ENCODE assay signal across 11 cellular contexts in the genomic region with DNA sequence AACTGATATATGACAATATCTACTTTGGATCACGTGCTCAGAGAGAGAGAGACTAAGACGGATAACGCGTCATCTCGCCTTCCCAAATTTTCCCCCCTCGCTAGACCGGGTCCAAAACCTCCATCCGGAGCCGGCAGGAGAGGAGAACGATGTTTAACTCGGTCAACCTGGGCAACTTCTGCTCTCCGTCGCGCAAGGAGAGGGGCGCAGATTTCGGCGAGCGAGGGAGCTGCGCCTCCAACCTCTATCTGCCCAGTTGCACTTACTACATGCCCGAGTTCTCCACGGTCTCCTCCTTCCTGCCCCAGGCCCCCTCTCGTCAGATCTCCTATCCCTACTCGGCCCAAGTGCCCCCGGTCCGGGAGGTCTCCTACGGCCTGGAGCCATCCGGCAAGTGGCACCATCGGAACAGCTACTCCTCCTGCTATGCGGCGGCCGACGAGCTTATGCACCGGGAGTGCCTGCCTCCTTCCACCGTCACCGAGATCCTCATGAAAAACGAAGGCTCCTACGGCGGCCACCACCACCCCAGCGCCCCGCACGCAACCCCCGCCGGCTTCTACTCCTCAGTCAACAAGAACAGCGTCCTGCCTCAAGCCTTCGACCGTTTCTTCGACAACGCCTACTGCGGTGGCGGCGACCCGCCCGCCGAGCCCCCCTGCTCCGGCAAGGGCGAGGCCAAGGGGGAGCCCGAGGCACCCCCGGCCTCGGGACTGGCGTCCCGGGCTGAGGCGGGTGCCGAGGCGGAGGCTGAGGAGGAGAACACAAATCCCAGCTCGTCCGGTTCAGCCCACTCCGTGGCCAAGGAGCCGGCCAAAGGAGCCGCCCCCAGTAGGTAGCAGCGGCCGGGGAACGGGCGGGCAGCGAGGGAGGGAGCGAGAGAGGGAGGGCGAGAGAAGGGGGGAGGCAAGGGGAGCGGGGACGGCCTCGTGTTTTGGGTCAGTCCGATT. TPM values are rescaled to one million over a fixed set of nuclear protein-coding genes. Genes with fewer than 3 reads are reported as not detected.
DNase-seq lines count a peak whose midpoint lies in the region; ATAC-seq, FAIRE-seq and TF ChIP-seq lines count a peak whose summit lies in the region.
"Had no signal": no experiment of that assay in that cellular context is flagged by ENCODE, and none has a peak within 500 bp of the region (broad histone marks: within the 10 kb centered on the region; RNA-seq: fewer than 3 reads in every experiment).

TSS of gene HOXC11 (plus strand) at position 34 of the 950 bp plus-strand sequence. CDS start at position 150, 116 bp downstream.

- intact Hi-C loops in right cardiac atrium (cut with DNase I) (no loop called here), left ventricle myocardium superior (cut with micrococcal nuclease) (no loop called here), HepG2 (cut with micrococcal nuclease; ENCODE audit: unreplicated experiment) (no loop called here), aorta (cut with DNase I) (no loop called here)
- intact Hi-C loops in activated CD8-positive, alpha-beta T cell treated with anti-CD3 and anti-CD28 coated beads for 36 hours (cut with micrococcal nuclease), result loop anchor here (5.0 kb wide), 1 partner anchor 36 kb away; the partner anchor contains the start of gene HOXC13

- H3K9ac ChIP-seq in HepG2 (ENCODE audit: insufficient read depth, low read depth, low read length), result no peak within 1 kb of the TSS

- 3% methylated on average over 80 of the region's 80 CpGs for WGBS in right cardiac atrium
- WGBS in HepG2 (ENCODE audit: low lambda C conversion rate), result 34% methylated on average over 72 of the region's 80 CpGs
- 3 to 4% methylated on average over 77 to 80 of the region's 80 CpGs for WGBS in aorta, 2 donors

- POLR2A ChIA-PET in activated CD8-positive, alpha-beta T cell treated with anti-CD3 and anti-CD28 coated beads for 36 hours (lab: Charles Lee), result interaction anchor here (1.6 kb wide), 1 partner anchor 15 kb away, joined by 4 read pairs; no protein-coding TSS in a partner anchor
- POLR2A ChIA-PET in HepG2 (lab: Yijun Ruan, JAX), result no interaction called here

- in situ Hi-C loops in HepG2 (cut with HindIII; ENCODE audit: extremely low pct_ligation_motif_present, low pct_unique_long_range_greater_than_20kb), result no loop called here

- H3K36me3 ChIP-seq in HepG2 (replicated peaks in 1 of 2; ENCODE audit: control insufficient read depth in 1 of 2, insufficient read depth in 2 of 2, low read length in 2 of 2) (no peaks in the 10 kb centered on the region), aorta (ENCODE audit: control insufficient read depth in 1 of 2, insufficient read depth in 2 of 2, low read length in 1 of 2) (no peaks in the 10 kb centered on the region)

- no peaks in the 10 kb centered on the region for H4K20me1 ChIP-seq in HepG2 (ENCODE audit: insufficient read depth, low read length)

- H3K4me1 ChIP-seq in right cardiac atrium (ENCODE audit: control insufficient read depth, insufficient read depth, low read length) (no peaks in the 10 kb centered on the region), HepG2 (ENCODE audit: insufficient read depth, low read length) (peaks cover 25% of the 10 kb centered on the region), aorta (ENCODE audit: control insufficient read depth in 1 of 2, insufficient read depth in 2 of 2, low read length in 2 of 2) (no peaks in the 10 kb centered on the region)

- no peak within 1 kb of the TSS for H3K27ac Mint-ChIP-seq in activated CD8-positive, alpha-beta T cell treated with anti-CD3 and anti-CD28 coated beads for 36 hours

- BruUV-seq in HepG2 (replicated peaks; lab: Mats Ljungman, UMichigan), result no TSS peak

- TF ChIP-seq RAD21 in HepG2 (CRISPR knock-in tag; IDR thresholded peaks at IDR 0.05), result no peak

- H3K27me3 ChIP-seq in right cardiac atrium (ENCODE audit: control insufficient read depth, insufficient read depth) (no peaks in the 10 kb centered on the region), HepG2 (ENCODE audit: control insufficient read depth in 1 of 2, insufficient read depth in 2 of 2, low read length in 2 of 2) (peaks cover 13 to 93% of the 10 kb centered on the region in 2 experiments), aorta (ENCODE audit: control insufficient read depth in 1 of 2, insufficient read depth in 2 of 2, low read length in 1 of 2) (no peaks in the 10 kb centered on the region)

- H3K4me2 ChIP-seq in HepG2 (ENCODE audit: low read depth, low read length), result peak within 1 kb of the TSS; percentile 70; the same call in 1 of the 2 replicates

- H3K9me3 Mint-ChIP-seq in activated CD8-positive, alpha-beta T cell treated with anti-CD3 and anti-CD28 coated beads for 36 hours, result peaks cover 4% of the 10 kb centered on the region

- H2AFZ ChIP-seq in HepG2 (ENCODE audit: low read length), result no peak within 1 kb of the TSS

- H3K4me3 ChIP-seq in right cardiac atrium (ENCODE audit: low read length) (peak within 1 kb of the TSS; percentile 31), HepG2 (replicated peaks in 1 of 3; ENCODE audit: insufficient read depth in 1 of 3, low read depth in 2 of 3, low read length in 3 of 3) (peak within 1 kb of the TSS in 1 of 3 experiments; percentile 28; a peak in 1 of 6 replicates), aorta (ENCODE audit: low read length in 2 of 2) (no peak within 1 kb of the TSS)

- peaks cover 4% of the 10 kb centered on the region for H3K36me3 Mint-ChIP-seq in activated CD8-positive, alpha-beta T cell treated with anti-CD3 and anti-CD28 coated beads for 36 hours (ENCODE audit: low read depth)

- TF ChIP-seq EP300 in HepG2 (IDR thresholded peaks at IDR 0.05; ENCODE audit: low read depth in 2 of 2, low read length in 2 of 2), result no peak
- no peak for TF ChIP-seq EP300 in HepG2 (CRISPR knock-in tag; IDR thresholded peaks at IDR 0.05; ENCODE audit: borderline replicate concordance)

- H3K9me3 ChIP-seq in right cardiac atrium (ENCODE audit: control insufficient read depth, low read length), result no peaks in the 10 kb centered on the region
- H3K9me3 ChIP-seq in HepG2 (ENCODE audit: low read length), result no peaks in the 10 kb centered on the region
- H3K9me3 ChIP-seq in aorta (ENCODE audit: control insufficient read depth, low read length), result no peaks in the 10 kb centered on the region

- FAIRE-seq in HepG2 (lab: Jason Lieb, UNC), result no peak

- no peaks in the 10 kb centered on the region for H3K79me2 ChIP-seq in HepG2 (ENCODE audit: insufficient read depth, low read length)

- DNase-seq in right cardiac atrium (peak in 1 of 3 donors; percentile 54), left ventricle myocardium superior (no peak), HepG2 (ENCODE audit: low spot score) (no peak), aorta (peak in 1 of 2 donors; percentile 90), cerebellar cortex (ENCODE audit: low spot score) (no peak), SK-N-DZ (ENCODE audit: low spot score) (no peak)
- no peak for DNase-seq in activated CD8-positive, alpha-beta T cell treated with anti-CD3 and anti-CD28 coated beads for 36 hours
- DNase-seq: NCI-H1436; stimulated activated CD4-positive, alpha-beta T cell treated with anti-CD3 and anti-CD28 coated beads, Interleukin-12 subunit alpha, Interleukin-12 subunit beta, amount 100 ng/mL, for 4 hours had no signal

- no peak for TF ChIP-seq CTCF in activated CD8-positive, alpha-beta T cell treated with anti-CD3 and anti-CD28 coated beads for 36 hours (IDR thresholded peaks at IDR 0.05)
- no peak for TF ChIP-seq CTCF in HepG2 (CRISPR knock-in tag; IDR thresholded peaks at IDR 0.05)

- H3K4me1 Mint-ChIP-seq in activated CD8-positive, alpha-beta T cell treated with anti-CD3 and anti-CD28 coated beads for 36 hours (ENCODE audit: low read depth), result peaks cover 15% of the 10 kb centered on the region

- ATAC-seq in right cardiac atrium, result peak in 1 of 2 donors; percentile 34
- no peak for ATAC-seq in left ventricle myocardium superior
- peak; percentile 29 for ATAC-seq in activated CD8-positive, alpha-beta T cell treated with anti-CD3 and anti-CD28 coated beads for 36 hours
- ATAC-seq in HepG2, result no peak
- peak; percentile 79 for ATAC-seq in aorta (ENCODE audit: low FRiP score)
- no peak for ATAC-seq in GM19324 (IDR thresholded peaks at IDR 0.05; ENCODE audit: low FRiP score, unreplicated experiment)

- TF ChIP-seq POLR2A in HepG2 (IDR thresholded peaks at IDR 0.05; ENCODE audit: insufficient read depth in 1 of 2, low read depth in 2 of 2, low read length in 2 of 2), result no peak

- CTCF ChIA-PET in activated CD8-positive, alpha-beta T cell treated with anti-CD3 and anti-CD28 coated beads for 36 hours (lab: Charles Lee), result no interaction called here
- CTCF ChIA-PET in HepG2 (lab: Yijun Ruan, JAX; ENCODE audit: low intra/inter-chr PET ratio, low total read pairs), result no interaction called here

- H3K27ac ChIP-seq in right cardiac atrium (ENCODE audit: low read length) (no peak within 1 kb of the TSS), HepG2 (ENCODE audit: extremely low read length, insufficient read depth, low read length) (no peak within 1 kb of the TSS), aorta (ENCODE audit: low read depth in 1 of 2, low read length in 2 of 2) (no peak within 1 kb of the TSS)

- peaks cover 78% of the 10 kb centered on the region for H3K27me3 Mint-ChIP-seq in activated CD8-positive, alpha-beta T cell treated with anti-CD3 and anti-CD28 coated beads for 36 hours

- peak within 1 kb of the TSS; percentile 11 for H3K4me3 Mint-ChIP-seq in activated CD8-positive, alpha-beta T cell treated with anti-CD3 and anti-CD28 coated beads for 36 hours

RNA-seq across cellular contexts. Expression of gene HOXC11, which starts in this region (rescaled TPM):
- total RNA-seq in right cardiac atrium (not detected), left ventricle myocardium superior (not detected), HepG2 (2016; rRNA removed; fragmentation: Illumina TruSeq; extraction: Trizol) (not detected in 2 replicates), aorta (1 to 10 TPM in 1 of 2 donors, not detected in 1; 4.1 TPM)
- polyA plus RNA-seq in right cardiac atrium (not detected), HepG2 (2011; rRNA removed) (not detected in 2 replicates), aorta (under 1 TPM in 1 of 2 donors, not detected in 1; 0.38 TPM)
- total RNA-seq in activated CD8-positive, alpha-beta T cell treated with anti-CD3 and anti-CD28 coated beads for 36 hours, result not detected
- total RNA-seq in HepG2 (2016; cell fraction: cytosol; rRNA removed; fragmentation: Illumina TruSeq; extraction: Trizol; ENCODE audit: low read depth), result not detected in 2 replicates
- total RNA-seq in HepG2 (2016; cell fraction: insoluble cytoplasmic fraction; rRNA removed; fragmentation: Illumina TruSeq; extraction: Trizol), result not detected in 2 replicates
- not detected in 2 replicates for total RNA-seq in HepG2 (2016; cell fraction: membrane; rRNA removed; fragmentation: Illumina TruSeq; extraction: Trizol)
- not detected in 2 replicates for total RNA-seq in HepG2 (2016; cell fraction: nucleus; rRNA removed; fragmentation: Illumina TruSeq; extraction: Trizol)
- not detected in 2 replicates for polyA plus RNA-seq in HepG2 (2011; cell fraction: cytosol; rRNA removed)
- polyA plus RNA-seq in HepG2 (2011; cell fraction: nucleus; rRNA removed), result not detected in 2 replicates
- not detected in 2 replicates for polyA plus RNA-seq in HepG2 (2012)
- polyA plus RNA-seq in HepG2 (2016; cell fraction: cytosol; fragmentation: Illumina TruSeq; extraction: Trizol; ENCODE audit: low read depth), result not detected in 2 replicates
- polyA plus RNA-seq in HepG2 (2016; cell fraction: insoluble cytoplasmic fraction; fragmentation: Illumina TruSeq; extraction: Trizol; ENCODE audit: low read depth), result not detected in 2 replicates
- polyA plus RNA-seq in HepG2 (2016; cell fraction: membrane; fragmentation: Illumina TruSeq; extraction: Trizol; ENCODE audit: low read depth), result not detected in 2 replicates
- not detected in 2 replicates for polyA plus RNA-seq in HepG2 (2016; cell fraction: nucleus; fragmentation: Illumina TruSeq; extraction: Trizol; ENCODE audit: insufficient read depth, low read depth)
- 8.8 TPM in 1 of 2 replicates, not detected in the other for polyA minus RNA-seq in HepG2 (2011; rRNA and poly(A)+ RNA removed; ENCODE audit: low replicate concordance)
- 0.30 TPM in 1 of 2 replicates, not detected in the other for polyA minus RNA-seq in HepG2 (2011; cell fraction: cytosol; rRNA and poly(A)+ RNA removed)
- 0.13 TPM in 1 of 2 replicates, not detected in the other for polyA minus RNA-seq in HepG2 (2011; cell fraction: nucleus; rRNA and poly(A)+ RNA removed)
- not detected in 2 replicates for polyA plus RNA-seq in SK-N-DZ (2014; cell fraction: cytosol; rRNA removed)
- polyA plus RNA-seq in SK-N-DZ (2014; cell fraction: nucleus; rRNA removed), result not detected in 2 replicates
- total RNA-seq: fibroblast of lung had no signal
- polyA plus RNA-seq: fibroblast of lung had no signal

Comparison
In these comparisons a context has a peak if more than half of its experiments do, and no peak if none do; other contexts are left out.
1. Peak in ATAC-seq in activated CD8-positive, alpha-beta T cell treated with anti-CD3 and anti-CD28 coated beads for 36 hours; RNA of the gene not detected or under 1 TPM.